ENCODE assay signal across 11 cellular contexts in the genomic region with DNA sequence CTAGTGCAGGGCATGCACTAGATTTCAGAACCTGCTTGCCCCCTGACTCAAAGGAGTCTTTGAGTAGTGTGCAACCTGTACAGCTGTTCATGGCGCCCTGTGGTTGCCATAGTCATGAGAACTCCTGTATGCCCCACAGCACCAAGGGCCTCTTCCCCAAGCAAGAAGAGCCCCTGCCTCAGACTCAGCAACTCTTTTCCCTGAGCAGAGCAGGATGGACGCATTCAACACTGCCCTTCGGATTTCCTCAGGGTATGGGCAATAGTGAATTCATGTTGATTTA.
DNase-seq lines count a peak whose midpoint lies in the region; ATAC-seq and TF ChIP-seq lines count a peak whose summit lies in the region.
"Had no signal": no experiment of that assay in that cellular context is flagged by ENCODE, and none has a peak within 500 bp of the region (broad histone marks: within the 10 kb centered on the region; RNA-seq: fewer than 3 reads in every experiment).

No MANE protein-coding gene starts in this region.

- peak overlapping the region; percentile 73; the same call in 1 of the 2 replicates for H4K91ac ChIP-seq in IMR-90 (ENCODE audit: insufficient read depth, low read depth, low read length)

- H4K5ac ChIP-seq in IMR-90 (ENCODE audit: low read depth, low read length) = peak overlapping the region; percentile 10; the same call in 1 of the 2 replicates

- peaks cover 4% of the 10 kb centered on the region; the same call in 1 of the 2 replicates for H3K9me1 ChIP-seq in IMR-90 (ENCODE audit: insufficient read depth, low read length)

- H2BK15ac ChIP-seq in IMR-90 (ENCODE audit: low read depth, low read length) = peak overlapping the region; percentile 52; the same call in 1 of the 3 replicates

- TF ChIP-seq CTCF in AG04450 (IDR thresholded peaks at IDR 0.05; ENCODE audit: low read depth, low read length) = no peak
- TF ChIP-seq CTCF in IMR-90 (conservative IDR thresholded peaks at IDR 0.05; ENCODE audit: low read depth, low read length) = no peak
- TF ChIP-seq CTCF in sigmoid colon (IDR thresholded peaks at IDR 0.05) = no peak

- H3K23ac ChIP-seq in IMR-90 (ENCODE audit: low read depth, low read length) = no peak overlapping the region

- H3K27ac ChIP-seq in AG04450 (ENCODE audit: low read depth, low read length) (peak overlapping the region; percentile 90), IMR-90 (ENCODE audit: insufficient read depth, low read length) (peak overlapping the region; percentile 80; the same call in 1 of the 2 replicates), esophagus (ENCODE audit: low read depth in 2 of 2, low read length in 1 of 2) (peak overlapping the region; percentile 9 to 44), sigmoid colon (peak overlapping the region; percentile 87 to 90 (median 88))

- no peak overlapping the region for H3K9ac ChIP-seq in IMR-90 (ENCODE audit: low read depth, low read length)

- peak overlapping the region; percentile 84 for H2BK20ac ChIP-seq in IMR-90 (ENCODE audit: low read depth, low read length)

- H3K27me3 ChIP-seq in AG04450 (ENCODE audit: control insufficient read depth, insufficient read depth, low read length) (no peaks in the 10 kb centered on the region), IMR-90 (ENCODE audit: control insufficient read depth, insufficient read depth, low read length) (peaks cover 1% of the 10 kb centered on the region; the same call in 1 of the 2 replicates), esophagus (ENCODE audit: control insufficient read depth in 1 of 2, insufficient read depth in 2 of 2, low read length in 2 of 2) (no peaks in the 10 kb centered on the region), sigmoid colon (no peaks in the 10 kb centered on the region)

- H2AFZ ChIP-seq in IMR-90 (replicated peaks; ENCODE audit: low read length, poor library complexity) = peak overlapping the region; percentile 77

- H2AK5ac ChIP-seq in IMR-90 (ENCODE audit: low read depth, low read length) = peak overlapping the region; percentile 20; the same call in 1 of the 2 replicates

- H3K4me1 ChIP-seq in IMR-90 (ENCODE audit: control insufficient read depth, insufficient read depth, low read length) (peaks cover 12% of the 10 kb centered on the region), esophagus (ENCODE audit: control insufficient read depth in 2 of 2, insufficient read depth in 2 of 2, low read length in 1 of 2) (peaks cover 0 to 2% of the 10 kb centered on the region in 2 donors), sigmoid colon (peaks cover 0 to 37% (median 26%) of the 10 kb centered on the region in 4 donors)

- H3K18ac ChIP-seq in IMR-90 (ENCODE audit: low read depth, low read length) = peak overlapping the region; percentile 9; the same call in 1 of the 2 replicates

- H2BK120ac ChIP-seq in IMR-90 (ENCODE audit: low read depth, low read length) = peak overlapping the region; percentile 91

- H3K56ac ChIP-seq in IMR-90 (ENCODE audit: extremely low read depth, insufficient read depth, low read length) = no peak overlapping the region

- DNase-seq in AG04450 (ENCODE audit: low read depth, low spot score) (no peak), IMR-90 (no peak), sigmoid colon (peak; percentile 54), T-helper 9 cell (no peak)
- DNase-seq in stimulated activated CD4-positive, alpha-beta T cell treated with anti-CD3 and anti-CD28 coated beads, Interleukin-1b, Interleukin-23, amount 100 ng/mL, for 48 hours = no peak
- DNase-seq in stimulated activated CD8-positive, alpha-beta memory T cell treated with anti-CD3 and anti-CD28 coated beads, Interleukin-4, amount 100 ng/mL, for 48 hours = no peak
- DNase-seq: CD4-positive, CD25-positive, alpha-beta regulatory T cell; effector CD4-positive, alpha-beta T cell; GDM1 had no signal

- H3K4me3 ChIP-seq in AG04450 (ENCODE audit: low read depth, low read length) (no peak overlapping the region), IMR-90 (ENCODE audit: insufficient read depth, low read depth, low read length) (no peak overlapping the region), esophagus (ENCODE audit: low read depth in 1 of 2, low read length in 2 of 2) (no peak overlapping the region), sigmoid colon (no peak overlapping the region)

- peak overlapping the region; percentile 4; the same call in 1 of the 2 replicates for H3K14ac ChIP-seq in IMR-90 (replicated peaks; ENCODE audit: low read depth, low read length)

- POLR2A ChIA-PET in AG04450 (lab: Yijun Ruan, JAX) (interaction anchor here (1.2 kb wide), 1 partner anchor 89 kb away, joined by 10 read pairs; a partner anchor contains a TSS), IMR-90 (lab: Charles Lee; ENCODE audit: unreplicated experiment) (no interaction called here)

- TF ChIP-seq EP300 in sigmoid colon (IDR thresholded peaks at IDR 0.05) = no peak

- no CpG with 5 or more reads among the region's 3 CpGs for WGBS in IMR-90 (ENCODE audit: extremely low coverage in 2 of 2, insufficient read length in 1 of 2), 2 experiments
- 88 to 90% methylated on average over 3 of the region's 3 CpGs for WGBS in esophagus, 2 donors
- 97% methylated on average over 3 of the region's 3 CpGs for WGBS in sigmoid colon, 2 donors

- H3K4ac ChIP-seq in IMR-90 (ENCODE audit: low read depth, low read length) = peak overlapping the region; percentile 83; the same call in 1 of the 2 replicates

- BruUV-seq in IMR-90 (replicated peaks; lab: Mats Ljungman, UMichigan) = no TSS peak

- no peak overlapping the region for H3K4me2 ChIP-seq in IMR-90 (ENCODE audit: low read depth, low read length)

- no peaks in the 10 kb centered on the region for H4K20me1 ChIP-seq in IMR-90 (ENCODE audit: insufficient read depth, low read length)

- H3K79me1 ChIP-seq in IMR-90 (ENCODE audit: low read depth in 1 of 2, low read length in 2 of 2) = no peaks in the 10 kb centered on the region

- intact Hi-C loops in IMR-90 (cut with micrococcal nuclease) (no loop called here), sigmoid colon (cut with DNase I) (no loop called here)

- in situ Hi-C loops in IMR-90 (cut with MboI; ENCODE audit: low sequenced_read_pairs) = no loop called here

- H3K36me3 ChIP-seq in IMR-90 (ENCODE audit: control insufficient read depth, insufficient read depth, low read length) (no peaks in the 10 kb centered on the region), esophagus (ENCODE audit: control insufficient read depth in 2 of 2, insufficient read depth in 2 of 2, low read length in 1 of 2) (no peaks in the 10 kb centered on the region), sigmoid colon (no peaks in the 10 kb centered on the region)

- dilution Hi-C loops in IMR-90 (cut with HindIII; ENCODE audit: low sequenced_read_pairs, unreplicated experiment) = no loop called here

- H3K9me3 ChIP-seq in AG04450 (ENCODE audit: control insufficient read depth, insufficient read depth, low read length) = no peaks in the 10 kb centered on the region
- no peaks in the 10 kb centered on the region for H3K9me3 ChIP-seq in IMR-90 (ENCODE audit: control insufficient read depth, insufficient read depth, low read length)
- H3K9me3 ChIP-seq in esophagus (ENCODE audit: control insufficient read depth in 2 of 2, insufficient read depth in 1 of 2, low read depth in 1 of 2, low read length in 1 of 2) = no peaks in the 10 kb centered on the region
- H3K9me3 ChIP-seq in sigmoid colon = no peaks in the 10 kb centered on the region

- no peak; the same call in 1 of the 2 replicates for ATAC-seq in IMR-90 (ENCODE audit: low read depth)
- ATAC-seq in HG02884 (IDR thresholded peaks at IDR 0.05; ENCODE audit: unreplicated experiment) = no peak

- H2AK9ac ChIP-seq in IMR-90 (replicated peaks; ENCODE audit: low read depth, low read length, poor library complexity) = no peak overlapping the region

- no peak for TF ChIP-seq RAD21 in IMR-90 (IDR thresholded peaks at IDR 0.05; ENCODE audit: low read length)

- CTCF ChIA-PET in AG04450 (lab: Charles Lee) = interaction anchor here (0.7 to 2.0 kb wide), 3 partner anchors 252 to 558 kb away, joined by 5 to 14 read pairs (median 7); no protein-coding TSS in a partner anchor
- CTCF ChIA-PET in IMR-90 (lab: Yijun Ruan, JAX) = no interaction called here

- TF ChIP-seq POLR2A in IMR-90 (IDR thresholded peaks at IDR 0.05; ENCODE audit: low read depth, low read length) (no peak), sigmoid colon (IDR thresholded peaks at IDR 0.05) (no peak)

- H2BK5ac ChIP-seq in IMR-90 (ENCODE audit: low read depth, low read length, poor library complexity, severe bottlenecking) = no peak overlapping the region

- H4K8ac ChIP-seq in IMR-90 (ENCODE audit: low read depth in 2 of 2, low read length in 2 of 2) = peak overlapping the region; percentile 44 to 69; a peak in 2 of 4 replicates

TF ChIP-seq in IMR-90, 13 proteins besides CTCF, POLR2A, EP300 and RAD21 (continues in another document):
- TF ChIP-seq CEBPB (IDR thresholded peaks at IDR 0.05; ENCODE audit: low read depth, low read length) (no peak), MXI1 (IDR thresholded peaks at IDR 0.05; ENCODE audit: borderline replicate concordance, low read depth, low read length) (no peak), RFX5 (IDR thresholded peaks at IDR 0.05; ENCODE audit: low read depth, low read length) (no peak), MAZ (IDR thresholded peaks at IDR 0.05; ENCODE audit: borderline replicate concordance, low read depth, low read length) (no peak), MAFK (IDR thresholded peaks at IDR 0.05; ENCODE audit: low read depth, low read length) (no peak), RCOR1 (IDR thresholded peaks at IDR 0.05; ENCODE audit: insufficient replicate concordance, low read length) (no peak), SMC3 (IDR thresholded peaks at IDR 0.05; ENCODE audit: low read depth, low read length) (no peak), FOS (IDR thresholded peaks at IDR 0.05; ENCODE audit: low read depth, low read length) (no peak)
- TF ChIP-seq, protein P1, sequence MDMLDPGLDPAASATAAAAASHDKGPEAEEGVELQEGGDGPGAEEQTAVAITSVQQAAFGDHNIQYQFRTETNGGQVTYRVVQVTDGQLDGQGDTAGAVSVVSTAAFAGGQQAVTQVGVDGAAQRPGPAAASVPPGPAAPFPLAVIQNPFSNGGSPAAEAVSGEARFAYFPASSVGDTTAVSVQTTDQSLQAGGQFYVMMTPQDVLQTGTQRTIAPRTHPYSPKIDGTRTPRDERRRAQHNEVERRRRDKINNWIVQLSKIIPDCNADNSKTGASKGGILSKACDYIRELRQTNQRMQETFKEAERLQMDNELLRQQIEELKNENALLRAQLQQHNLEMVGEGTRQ (IDR thresholded peaks at IDR 0.05; ENCODE audit: low read depth, low read length) = no peak
- TF ChIP-seq, protein P2, sequence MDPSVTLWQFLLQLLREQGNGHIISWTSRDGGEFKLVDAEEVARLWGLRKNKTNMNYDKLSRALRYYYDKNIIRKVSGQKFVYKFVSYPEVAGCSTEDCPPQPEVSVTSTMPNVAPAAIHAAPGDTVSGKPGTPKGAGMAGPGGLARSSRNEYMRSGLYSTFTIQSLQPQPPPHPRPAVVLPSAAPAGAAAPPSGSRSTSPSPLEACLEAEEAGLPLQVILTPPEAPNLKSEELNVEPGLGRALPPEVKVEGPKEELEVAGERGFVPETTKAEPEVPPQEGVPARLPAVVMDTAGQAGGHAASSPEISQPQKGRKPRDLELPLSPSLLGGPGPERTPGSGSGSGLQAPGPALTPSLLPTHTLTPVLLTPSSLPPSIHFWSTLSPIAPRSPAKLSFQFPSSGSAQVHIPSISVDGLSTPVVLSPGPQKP (IDR thresholded peaks at IDR 0.05; ENCODE audit: borderline replicate concordance, low read depth, low read length) = no peak

Comparison
In these comparisons a context has a peak if more than half of its experiments do, and no peak if none do; other contexts are left out.
1. H3K27ac ChIP-seq: peak in every context shown above with its lines; median percentile 90 in AG04450; 88 in sigmoid colon; 80 in IMR-90; 26 in esophagus.